In genomic region chr3:40207796-40208195, GRCh38 we compare ENCODE assay signal across 13 cellular contexts.
"Had no signal": no experiment of that assay in that cellular context is flagged by ENCODE, and none has a peak within 500 bp of the region (broad histone marks: within the 10 kb centered on the region; RNA-seq: fewer than 3 reads in every experiment).

No MANE protein-coding gene starts in this region.

- ATAC-seq: activated naive CD4-positive, alpha-beta T cell treated with anti-CD3 and anti-CD28 coated beads, Interleukin-2, amount 50 U/mL, for 72 hours; esophagus mucosa; left cardiac atrium; lower lobe of right lung; stimulated activated naive B cell treated with anti-CD40 and anti-IgM and Interleukin-4, amounts not matched to agents 10 μg/mL and 1 μg/mL and 100 μg/mL, for 72 hours had no signal

- H3K27ac ChIP-seq: coronary artery, lower lobe of right lung had no signal

- H3K4me1 ChIP-seq: lower lobe of right lung had no signal

- H3K4me3 ChIP-seq: coronary artery, lower lobe of right lung had no signal

- H3K36me3 ChIP-seq: lower lobe of right lung had no signal

- DNase-seq: activated CD4-positive, alpha-beta T cell treated with anti-CD3 and anti-CD28 coated beads, Interleukin-2, amount 50 U/mL, for 4 hours; activated gamma-delta T cell treated with Interleukin-2 at 50 U/mL for 16 hours; amniotic stem cell; left cardiac atrium; lower lobe of right lung; midbrain; nephron progenitor cell; occipital lobe; retina; stimulated activated naive B cell treated with anti-CD40 and anti-IgM and Interleukin-4, amounts not matched to agents 10 μg/mL and 1 μg/mL and 100 μg/mL, for 72 hours had no signal

- H3K9me3 ChIP-seq: lower lobe of right lung had no signal
